Comparison of ENCODE assay signal across 20 cellular contexts in the genomic region with DNA sequence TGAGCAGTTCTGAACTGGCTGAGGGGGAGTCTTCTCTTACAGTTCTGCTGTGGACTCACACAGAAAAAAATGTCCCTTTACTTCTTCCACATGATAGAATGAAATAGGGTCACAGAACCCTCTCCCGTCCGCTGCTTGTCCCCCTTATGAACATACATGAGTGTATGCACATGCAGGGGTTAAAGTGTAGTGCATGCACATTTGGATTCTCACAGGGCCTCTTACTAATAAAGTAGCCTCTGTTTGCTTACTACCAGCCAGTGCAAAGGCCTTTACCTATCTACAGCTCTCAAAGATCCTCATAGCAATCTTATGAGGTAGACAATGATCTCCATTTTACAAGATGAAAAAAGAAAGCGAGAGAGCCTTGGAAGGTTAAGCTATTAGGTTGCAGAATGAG.
A peak's percentile ranks its signal among the peaks of the same experiment; 100 is the strongest.
DNase-seq lines count a peak whose midpoint lies in the region; ATAC-seq and TF ChIP-seq lines count a peak whose summit lies in the region.
"Had no signal": no experiment of that assay in that cellular context is flagged by ENCODE, and none has a peak within 500 bp of the region (broad histone marks: within the 10 kb centered on the region; RNA-seq: fewer than 3 reads in every experiment).

No MANE protein-coding gene starts in this region.

- peak; percentile 5 for DNase-seq in activated T-cell treated with anti-CD3 and anti-CD28 coated beads, Interleukin-2, amount 50 U/mL, for 24 hours
- no peak for DNase-seq in activated T-cell treated with anti-CD3 and anti-CD28 coated beads, Interleukin-2, amount 50 U/mL, for 72 hours
- DNase-seq in Caco-2: peak in 1 of 2 experiments; percentile 33
- peak; percentile 10 for DNase-seq in endodermal cell
- peak; percentile 7 for DNase-seq in sciatic nerve (ENCODE audit: low spot score)
- DNase-seq in nucleus accumbens (lab: John Stamatoyannopoulos, UW): no peak
- DNase-seq: CD4-positive, CD25-positive, alpha-beta regulatory T cell; CD8-positive, alpha-beta T cell; DMS 273 treated with DMSO at 0.1 percent for 48 hours; DMS79; GDM1; GOT3 had no signal

- no peaks in the 10 kb centered on the region for H3K9me3 ChIP-seq in Caco-2
- H3K9me3 ChIP-seq in endodermal cell (ENCODE audit: control insufficient read depth, low read length): no peaks in the 10 kb centered on the region
- H3K9me3 ChIP-seq: BLaER1, HAP-1 had no signal

- ATAC-seq in activated T-cell treated with anti-CD3 and anti-CD28 coated beads, Interleukin-2, amount 50 U/mL, for 72 hours (replicated peaks in 1 of 2): no peak
- ATAC-seq in sciatic nerve (no peak), GM19324 (IDR thresholded peaks at IDR 0.05; ENCODE audit: low FRiP score, unreplicated experiment) (no peak)
- ATAC-seq: CD8-positive, alpha-beta T cell; GM12878 had no signal

- H3K36me3 ChIP-seq in Caco-2 (ENCODE audit: control insufficient read depth, insufficient read depth, low read length) (no peaks in the 10 kb centered on the region), endodermal cell (ENCODE audit: control insufficient read depth, insufficient read depth, low read length) (peaks cover 9% of the 10 kb centered on the region)
- H3K36me3 ChIP-seq: BLaER1, HAP-1 had no signal

- 96 to 100% methylated on average over 1 to 3 of the region's 3 CpGs for WGBS in endodermal cell (ENCODE audit: insufficient coverage in 1 of 2, insufficient read length in 1 of 2), 2 experiments

- intact Hi-C loops in Caco-2 (cut with micrococcal nuclease; ENCODE audit: unreplicated experiment) (no loop called here), sciatic nerve (cut with DNase I) (no loop called here)

- CTCF ChIA-PET in Caco-2 (lab: Charles Lee): interaction anchor here (1.0 kb wide), 1 partner anchor 8 kb away, joined by 4 read pairs; no protein-coding TSS in a partner anchor

- no peak overlapping the region for H3K27ac ChIP-seq in endodermal cell (ENCODE audit: low read depth, low read length)
- H3K27ac ChIP-seq: 22Rv1, BLaER1, C4-2B had no signal

- TF ChIP-seq CTCF in Caco-2 (IDR thresholded peaks at IDR 0.05; ENCODE audit: insufficient read depth in 1 of 2, low read depth in 1 of 2, low read length in 1 of 2, severe bottlenecking in 1 of 2, unreplicated experiment in 1 of 2) (no peak), endodermal cell (conservative IDR thresholded peaks at IDR 0.05) (no peak)

- H3K4me1 ChIP-seq in Caco-2: peaks cover 16% of the 10 kb centered on the region
- H3K4me1 ChIP-seq in endodermal cell (ENCODE audit: control insufficient read depth, insufficient read depth, low read length): peaks cover 10% of the 10 kb centered on the region
- H3K4me1 ChIP-seq: BLaER1, HAP-1 had no signal

- no peak overlapping the region for H3K9ac ChIP-seq in endodermal cell (ENCODE audit: extremely low read depth, low read length, poor library complexity, severe bottlenecking)
- H3K9ac ChIP-seq: BLaER1 had no signal

- BruUV-seq in Caco-2 (replicated peaks; lab: Mats Ljungman, UMichigan): no TSS peak

- no peak overlapping the region for H3K27ac Mint-ChIP-seq in activated T-cell treated with anti-CD3 and anti-CD28 coated beads, Interleukin-2, amount 50 U/mL, for 24 hours
- no peak overlapping the region for H3K27ac Mint-ChIP-seq in activated T-cell treated with anti-CD3 and anti-CD28 coated beads, Interleukin-2, amount 50 U/mL, for 72 hours
- H3K27ac Mint-ChIP-seq in Caco-2 (ENCODE audit: unreplicated experiment): peak overlapping the region; percentile 4
- no peak overlapping the region for H3K27ac Mint-ChIP-seq in endodermal cell
- H3K27ac Mint-ChIP-seq: B cell; CD4-positive, CD25-positive, alpha-beta regulatory T cell; CD8-positive, alpha-beta T cell; HFFc6 had no signal

- no peak overlapping the region for H3K4me3 Mint-ChIP-seq in activated T-cell treated with anti-CD3 and anti-CD28 coated beads, Interleukin-2, amount 50 U/mL, for 24 hours
- no peak overlapping the region for H3K4me3 Mint-ChIP-seq in activated T-cell treated with anti-CD3 and anti-CD28 coated beads, Interleukin-2, amount 50 U/mL, for 72 hours
- no peak overlapping the region for H3K4me3 Mint-ChIP-seq in Caco-2 (ENCODE audit: unreplicated experiment)
- H3K4me3 Mint-ChIP-seq in endodermal cell: no peak overlapping the region
- H3K4me3 Mint-ChIP-seq: B cell; CD4-positive, CD25-positive, alpha-beta regulatory T cell; CD8-positive, alpha-beta T cell; HFFc6 had no signal

- POLR2A ChIA-PET in Caco-2 (lab: Charles Lee): no interaction called here

- H3K27me3 ChIP-seq in Caco-2 (replicated peaks; ENCODE audit: control insufficient read depth, insufficient read depth, low read length) (no peaks in the 10 kb centered on the region), endodermal cell (ENCODE audit: control insufficient read depth, insufficient read depth, low read length, poor library complexity, severe bottlenecking) (no peaks in the 10 kb centered on the region)
- H3K27me3 ChIP-seq: BLaER1 had no signal

- H3K36me3 Mint-ChIP-seq in activated T-cell treated with anti-CD3 and anti-CD28 coated beads, Interleukin-2, amount 50 U/mL, for 24 hours (ENCODE audit: low read depth): no peaks in the 10 kb centered on the region
- no peaks in the 10 kb centered on the region for H3K36me3 Mint-ChIP-seq in activated T-cell treated with anti-CD3 and anti-CD28 coated beads, Interleukin-2, amount 50 U/mL, for 72 hours (ENCODE audit: insufficient read depth in 2 of 2)
- H3K36me3 Mint-ChIP-seq in Caco-2 (ENCODE audit: insufficient read depth, unreplicated experiment) (no peaks in the 10 kb centered on the region), endodermal cell (ENCODE audit: low read depth) (no peaks in the 10 kb centered on the region)
- H3K36me3 Mint-ChIP-seq: CD4-positive, CD25-positive, alpha-beta regulatory T cell; CD8-positive, alpha-beta T cell had no signal

- no peaks in the 10 kb centered on the region for H3K4me1 Mint-ChIP-seq in activated T-cell treated with anti-CD3 and anti-CD28 coated beads, Interleukin-2, amount 50 U/mL, for 24 hours (ENCODE audit: low read depth)
- no peaks in the 10 kb centered on the region for H3K4me1 Mint-ChIP-seq in activated T-cell treated with anti-CD3 and anti-CD28 coated beads, Interleukin-2, amount 50 U/mL, for 72 hours (ENCODE audit: low read depth)
- peaks cover 5% of the 10 kb centered on the region for H3K4me1 Mint-ChIP-seq in Caco-2 (ENCODE audit: low read depth, unreplicated experiment)
- H3K4me1 Mint-ChIP-seq in endodermal cell: peaks cover 18% of the 10 kb centered on the region
- H3K4me1 Mint-ChIP-seq: B cell; CD4-positive, CD25-positive, alpha-beta regulatory T cell had no signal

- H3K27me3 Mint-ChIP-seq in activated T-cell treated with anti-CD3 and anti-CD28 coated beads, Interleukin-2, amount 50 U/mL, for 24 hours: no peaks in the 10 kb centered on the region
- H3K27me3 Mint-ChIP-seq in activated T-cell treated with anti-CD3 and anti-CD28 coated beads, Interleukin-2, amount 50 U/mL, for 72 hours (ENCODE audit: low read depth): peaks cover 6% of the 10 kb centered on the region
- H3K27me3 Mint-ChIP-seq in Caco-2 (ENCODE audit: insufficient read depth, unreplicated experiment): no peaks in the 10 kb centered on the region
- peaks cover 2% of the 10 kb centered on the region for H3K27me3 Mint-ChIP-seq in endodermal cell (ENCODE audit: insufficient read depth)
- H3K27me3 Mint-ChIP-seq: CD4-positive, CD25-positive, alpha-beta regulatory T cell had no signal

- no peaks in the 10 kb centered on the region for H3K9me3 Mint-ChIP-seq in activated T-cell treated with anti-CD3 and anti-CD28 coated beads, Interleukin-2, amount 50 U/mL, for 24 hours
- no peaks in the 10 kb centered on the region for H3K9me3 Mint-ChIP-seq in activated T-cell treated with anti-CD3 and anti-CD28 coated beads, Interleukin-2, amount 50 U/mL, for 72 hours
- no peaks in the 10 kb centered on the region for H3K9me3 Mint-ChIP-seq in Caco-2 (ENCODE audit: unreplicated experiment)
- no peaks in the 10 kb centered on the region for H3K9me3 Mint-ChIP-seq in endodermal cell
- H3K9me3 Mint-ChIP-seq: CD8-positive, alpha-beta T cell; HFFc6 had no signal

- H3K4me3 ChIP-seq in Caco-2 (ENCODE audit: low read depth, low read length) (no peak overlapping the region), endodermal cell (ENCODE audit: low read length) (no peak overlapping the region)
- H3K4me3 ChIP-seq: BLaER1, GM12878, HAP-1 had no signal

Comparison
In these comparisons a context has a peak if more than half of its experiments do, and no peak if none do; other contexts are left out.
1. DNase-seq: peak in activated T-cell treated with anti-CD3 and anti-CD28 coated beads, Interleukin-2, amount 50 U/mL, for 24 hours (single experiment), endodermal cell (single experiment) and sciatic nerve (single experiment); none in activated T-cell treated with anti-CD3 and anti-CD28 coated beads, Interleukin-2, amount 50 U/mL, for 72 hours (0 of 2) and nucleus accumbens (0 of 56).